In genomic region chr17:31558748-31559646, GRCh38 we compare ENCODE assay signal across 1 cellular context.
TF ChIP-seq lines count a peak whose summit lies in the region.

No MANE protein-coding gene starts in this region.

TF ChIP-seq in K562, 482 proteins besides CTCF, POLR2A, EP300 and RAD21 (continued from another document):
- no peak for TF ChIP-seq SAFB (IDR thresholded peaks at IDR 0.05; ENCODE audit: borderline replicate concordance, low read depth, low read length)
- peak; percentile 76; the same call in 1 of the 2 replicates for TF ChIP-seq ZNF511 (CRISPR knock-in tag; IDR thresholded peaks at IDR 0.05)
- TF ChIP-seq MAZ (CRISPR knock-in tag; conservative IDR thresholded peaks at IDR 0.05 in 1 of 2, IDR thresholded peaks at IDR 0.05 in 1 of 2): peak; percentile 43 to 65; a peak in 3 of 4 replicates
- TF ChIP-seq SMARCC2 (IDR thresholded peaks at IDR 0.05; ENCODE audit: low read depth): no peak
- TF ChIP-seq CTCFL (IDR thresholded peaks at IDR 0.05; ENCODE audit: borderline replicate concordance, insufficient read depth, low read depth, low read length, poor library complexity, severe bottlenecking): peak; percentile 90
